ENCODE assay signal across 11 cellular contexts in the genomic region with DNA sequence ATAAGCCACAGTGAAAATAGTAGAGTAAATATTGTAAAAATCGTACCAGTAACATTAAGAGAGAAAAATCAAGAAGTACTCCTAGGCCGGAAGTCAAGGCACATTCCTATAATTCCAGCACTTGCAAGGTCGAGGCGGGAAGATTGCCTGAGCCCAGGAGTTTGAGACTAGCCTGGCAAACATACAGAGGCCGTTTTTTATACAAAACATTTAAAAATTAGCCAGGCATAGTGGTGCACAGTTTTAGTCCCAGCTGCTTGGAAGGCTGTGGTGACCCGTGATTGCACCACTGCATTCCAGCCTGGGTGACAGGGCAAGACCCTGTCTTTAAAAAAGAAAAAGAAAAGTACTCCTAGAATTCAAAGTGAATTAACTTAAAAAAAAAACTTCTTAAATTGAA.
DNase-seq lines count a peak whose midpoint lies in the region; ATAC-seq, FAIRE-seq and TF ChIP-seq lines count a peak whose summit lies in the region.
"Had no signal": no experiment of that assay in that cellular context is flagged by ENCODE, and none has a peak within 500 bp of the region (broad histone marks: within the 10 kb centered on the region; RNA-seq: fewer than 3 reads in every experiment).

No MANE protein-coding gene starts in this region.

- no peaks in the 10 kb centered on the region for H3K27me3 ChIP-seq in astrocyte (ENCODE audit: insufficient read depth, low read length)
- no peaks in the 10 kb centered on the region for H3K27me3 ChIP-seq in iPS DF 6.9 (ENCODE audit: control insufficient read depth, insufficient read depth, low read length)

- H3K36me3 ChIP-seq in astrocyte (ENCODE audit: insufficient read depth, low read length): no peaks in the 10 kb centered on the region
- no peaks in the 10 kb centered on the region for H3K36me3 ChIP-seq in iPS DF 6.9 (ENCODE audit: control insufficient read depth, insufficient read depth, low read length)
- H3K36me3 ChIP-seq: esophagus squamous epithelium had no signal

- no peaks in the 10 kb centered on the region for H4K20me1 ChIP-seq in astrocyte (ENCODE audit: insufficient read depth, low read length)

- no peaks in the 10 kb centered on the region for H3K36me3 Mint-ChIP-seq in astrocyte (ENCODE audit: low read depth, unreplicated experiment)
- H3K36me3 Mint-ChIP-seq in activated T-cell treated with anti-CD3 and anti-CD28 coated beads, Interleukin-2, amount 50 U/mL, for 4 hours (ENCODE audit: insufficient read depth): no peaks in the 10 kb centered on the region

- H3K27ac Mint-ChIP-seq in astrocyte (ENCODE audit: unreplicated experiment): no peak overlapping the region
- H3K27ac Mint-ChIP-seq: T-helper 1 cell treated with Interleukin-12 subunit alpha and Interleukin-12 subunit beta and Interleukin-4 antibody, amounts not matched to agents 30 μg/mL and 1 μg/mL, for 36 hours had no signal

- H3K27me3 Mint-ChIP-seq in astrocyte (ENCODE audit: low read depth, unreplicated experiment): no peaks in the 10 kb centered on the region
- no peaks in the 10 kb centered on the region for H3K27me3 Mint-ChIP-seq in activated T-cell treated with anti-CD3 and anti-CD28 coated beads, Interleukin-2, amount 50 U/mL, for 4 hours (ENCODE audit: low read depth)

- ATAC-seq in HG03457 (IDR thresholded peaks at IDR 0.05; ENCODE audit: unreplicated experiment) (no peak), HG03097 (IDR thresholded peaks at IDR 0.05; ENCODE audit: low FRiP score, unreplicated experiment) (no peak)
- no peak for ATAC-seq in activated T-cell treated with anti-CD3 and anti-CD28 coated beads, Interleukin-2, amount 50 U/mL, for 4 hours

- H3K9me3 Mint-ChIP-seq in astrocyte (ENCODE audit: unreplicated experiment): no peaks in the 10 kb centered on the region
- peaks cover 4% of the 10 kb centered on the region for H3K9me3 Mint-ChIP-seq in activated T-cell treated with anti-CD3 and anti-CD28 coated beads, Interleukin-2, amount 50 U/mL, for 4 hours
- H3K9me3 Mint-ChIP-seq: T-helper 1 cell treated with Interleukin-12 subunit alpha and Interleukin-12 subunit beta and Interleukin-4 antibody, amounts not matched to agents 30 μg/mL and 1 μg/mL, for 36 hours had no signal

- no peak for TF ChIP-seq CTCF in astrocyte (IDR thresholded peaks at IDR 0.05; ENCODE audit: insufficient read depth, low read depth, low read length)

- no CpG with 5 or more reads among the region's 6 CpGs for WGBS in iPS DF 6.9 (ENCODE audit: insufficient coverage, insufficient read length)

- H2AFZ ChIP-seq in astrocyte (ENCODE audit: low read depth, low read length): no peak overlapping the region

- no peak overlapping the region for H3K4me3 ChIP-seq in astrocyte (ENCODE audit: insufficient read depth, low read depth, low read length)
- no peak overlapping the region for H3K4me3 ChIP-seq in iPS DF 6.9 (ENCODE audit: low read length)
- no peak overlapping the region for H3K4me3 ChIP-seq in skeletal muscle cell (ENCODE audit: low read depth, low read length)
- H3K4me3 ChIP-seq: esophagus squamous epithelium had no signal

- no peak overlapping the region for H3K4me2 ChIP-seq in astrocyte (ENCODE audit: low read length)

- no peak overlapping the region for H3K27ac ChIP-seq in astrocyte (ENCODE audit: low read depth, low read length)
- no peak overlapping the region for H3K27ac ChIP-seq in iPS DF 6.9 (ENCODE audit: low read length)
- H3K27ac ChIP-seq: esophagus squamous epithelium had no signal

- H3K4me3 Mint-ChIP-seq in astrocyte (ENCODE audit: unreplicated experiment): no peak overlapping the region
- no peak overlapping the region for H3K4me3 Mint-ChIP-seq in activated T-cell treated with anti-CD3 and anti-CD28 coated beads, Interleukin-2, amount 50 U/mL, for 4 hours
- H3K4me3 Mint-ChIP-seq: T-helper 1 cell treated with Interleukin-12 subunit alpha and Interleukin-12 subunit beta and Interleukin-4 antibody, amounts not matched to agents 30 μg/mL and 1 μg/mL, for 36 hours had no signal

- H3K4me1 Mint-ChIP-seq in astrocyte (ENCODE audit: low read depth, unreplicated experiment): peaks cover 4% of the 10 kb centered on the region
- H3K4me1 Mint-ChIP-seq in activated T-cell treated with anti-CD3 and anti-CD28 coated beads, Interleukin-2, amount 50 U/mL, for 4 hours (ENCODE audit: low read depth): no peaks in the 10 kb centered on the region

- no peak for FAIRE-seq in astrocyte (lab: Jason Lieb, UNC)

- H3K4me1 ChIP-seq in astrocyte (ENCODE audit: insufficient read depth, low read length) (no peaks in the 10 kb centered on the region), iPS DF 6.9 (ENCODE audit: control insufficient read depth, insufficient read depth, low read length) (no peaks in the 10 kb centered on the region)
- H3K4me1 ChIP-seq: esophagus squamous epithelium had no signal

- no peak overlapping the region for H3K9ac ChIP-seq in astrocyte (ENCODE audit: low read length)

- H3K9me3 ChIP-seq in astrocyte (ENCODE audit: insufficient read depth, low read depth, low read length): no peaks in the 10 kb centered on the region
- H3K9me3 ChIP-seq in iPS DF 6.9 (ENCODE audit: control insufficient read depth, insufficient read depth, low read length): no peaks in the 10 kb centered on the region
- H3K9me3 ChIP-seq: esophagus squamous epithelium had no signal

- no peaks in the 10 kb centered on the region for H3K79me2 ChIP-seq in astrocyte (ENCODE audit: insufficient read depth, low read length)

- peak; percentile 76 for DNase-seq in HK-2 (ENCODE audit: unreplicated experiment)
- peak; percentile 63 for DNase-seq in astrocyte (ENCODE audit: low read depth)
- peak; percentile 13 for DNase-seq in iPS DF 6.9 (ENCODE audit: low read depth, low spot score)
- DNase-seq in skeletal muscle cell (ENCODE audit: low read depth): peak; percentile 5
- no peak for DNase-seq in activated T-cell treated with anti-CD3 and anti-CD28 coated beads, Interleukin-2, amount 50 U/mL, for 4 hours
- no peak for DNase-seq in NCI-H1105 treated with DMSO at 0.1 percent for 48 hours (lab: John Stamatoyannopoulos, UW)
- DNase-seq: esophagus squamous epithelium, NCI-H2029 had no signal

Comparison
In these comparisons a context has a peak if more than half of its experiments do, and no peak if none do; other contexts are left out.
1. DNase-seq: peak in HK-2 (single experiment), astrocyte (single experiment), iPS DF 6.9 (single experiment) and skeletal muscle cell (single experiment); none in activated T-cell treated with anti-CD3 and anti-CD28 coated beads, Interleukin-2, amount 50 U/mL, for 4 hours (single experiment) and NCI-H1105 treated with DMSO at 0.1 percent for 48 hours (single experiment).